In the genomic region with DNA sequence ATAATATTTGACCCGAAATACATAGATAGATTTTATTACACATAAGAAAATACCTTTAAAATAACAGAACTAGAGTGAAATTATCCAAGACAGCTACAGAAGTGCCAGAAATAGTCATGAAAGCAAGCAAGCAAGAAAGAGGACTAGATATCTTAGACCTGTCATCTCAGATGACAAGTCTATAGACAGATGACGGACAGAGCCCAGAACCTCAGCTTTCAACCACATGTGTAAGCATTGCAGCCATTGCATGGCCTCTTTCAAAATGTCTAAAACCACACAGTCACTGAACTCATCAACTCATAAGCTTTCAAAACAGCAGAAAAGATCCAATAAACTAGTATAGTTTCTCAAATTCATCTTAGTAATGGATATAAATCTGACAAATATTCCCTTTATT, we compare ENCODE assay signal across 1 cellular context.
TF ChIP-seq lines count a peak whose summit lies in the region.

No MANE protein-coding gene starts in this region.

TF ChIP-seq in H1, 55 proteins besides CTCF, POLR2A, EP300 and RAD21 (continued from another document):
- TF ChIP-seq CHD1 (IDR thresholded peaks at IDR 0.05; ENCODE audit: low read depth, low read length) (no peak), ZNF274 (IDR thresholded peaks at IDR 0.05; ENCODE audit: borderline replicate concordance, extremely low read depth, low read length) (no peak), EZH2 (IDR thresholded peaks at IDR 0.05; ENCODE audit: low read depth, low read length, severe bottlenecking) (no peak), GTF2F1 (IDR thresholded peaks at IDR 0.05; ENCODE audit: borderline replicate concordance, low read depth, low read length) (no peak), TAF7 (optimal IDR thresholded peaks at IDR 0.05; ENCODE audit: borderline replicate concordance, low read depth, low read length) (no peak), TAF1 (IDR thresholded peaks at IDR 0.05; ENCODE audit: low read depth, low read length) (no peak), SUZ12 (IDR thresholded peaks at IDR 0.05; ENCODE audit: low read length) (no peak), SIRT6 (IDR thresholded peaks at IDR 0.05; ENCODE audit: low read length) (no peak), KDM4A (IDR thresholded peaks at IDR 0.05; ENCODE audit: low read depth, low read length, severe bottlenecking) (no peak), CBX8 (IDR thresholded peaks at IDR 0.05; ENCODE audit: borderline replicate concordance, low read depth, low read length) (no peak), SAP30 (IDR thresholded peaks at IDR 0.05; ENCODE audit: insufficient read depth, insufficient replicate concordance, low read length) (no peak), JUN (IDR thresholded peaks at IDR 0.05; ENCODE audit: low read depth, low read length) (no peak), MAFK (IDR thresholded peaks at IDR 0.05; ENCODE audit: low read depth, low read length) (no peak), POU5F1 (IDR thresholded peaks at IDR 0.05; ENCODE audit: low read depth, low read length) (no peak), SRF (IDR thresholded peaks at IDR 0.05; ENCODE audit: low read depth, low read length) (no peak)
- TF ChIP-seq, protein P1, sequence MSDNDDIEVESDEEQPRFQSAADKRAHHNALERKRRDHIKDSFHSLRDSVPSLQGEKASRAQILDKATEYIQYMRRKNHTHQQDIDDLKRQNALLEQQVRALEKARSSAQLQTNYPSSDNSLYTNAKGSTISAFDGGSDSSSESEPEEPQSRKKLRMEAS (IDR thresholded peaks at IDR 0.05) = no peak
